Comparison of ENCODE assay signal across 28 cellular contexts in genomic region chr10:4581929-4582328, GRCh38.
"Had no signal": no experiment of that assay in that cellular context is flagged by ENCODE, and none has a peak within 500 bp of the region (broad histone marks: within the 10 kb centered on the region; RNA-seq: fewer than 3 reads in every experiment).

No MANE protein-coding gene starts in this region.

- DNase-seq: activated CD4-positive, alpha-beta T cell treated with anti-CD3 and anti-CD28 coated beads, Interleukin-2, amount 10 ng/mL, durations not matched to agents 24 days and 14 days; activated CD4-positive, alpha-beta T cell treated with anti-CD3 and anti-CD28 coated beads, Interleukin-2, amount 50 U/mL, for 4 hours; activated CD8-positive, alpha-beta T cell treated with anti-CD3 and anti-CD28 coated beads for 36 hours; activated effector memory CD4-positive, alpha-beta T cell treated with anti-CD3 and anti-CD28 coated beads, Interleukin-2, amount 50 U/mL, for 16 hours; activated naive CD4-positive, alpha-beta T cell treated with Interleukin-2 at 50 U/mL for 16 hours; activated naive CD8-positive, alpha-beta T cell treated with anti-CD3 and anti-CD28 coated beads, Interleukin-2, amount 10 ng/mL, durations not matched to agents 7 days and 5 days; activated T-cell treated with anti-CD3 and anti-CD28 coated beads, Interleukin-2, amount 50 U/mL, for 1 hour; activated T-cell treated with anti-CD3 and anti-CD28 coated beads, Interleukin-2, amount 50 U/mL, for 72 hours; body of pancreas; central memory CD4-positive, alpha-beta T cell; MM.1S; MV-4-11; NCI-H1092; NCI-H1436 treated with DMSO at 0.1 percent for 48 hours; NCI-H1694 treated with DMSO at 0.1 percent for 48 hours; NCI-H2029; NCI-H510A; NCI-H526; NCI-H748 treated with DMSO at 0.1 percent for 48 hours; NK-92 treated with Interleukin-12 subunit alpha and Interleukin-12 subunit beta, amount 100 ng/mL, for 24 hours; PC-3; Peyer's patch; RPMI8226; SIG-M5 had no signal

- H3K4me1 ChIP-seq: body of pancreas, Peyer's patch had no signal

- H3K27me3 ChIP-seq: body of pancreas, Peyer's patch had no signal

- H3K9me3 ChIP-seq: body of pancreas had no signal

- H3K36me3 ChIP-seq: Peyer's patch had no signal

- FAIRE-seq: astrocyte, K562, TTC549 had no signal

- H3K4me3 ChIP-seq: body of pancreas, K562, Peyer's patch had no signal

- ATAC-seq: activated CD8-positive, alpha-beta T cell treated with anti-CD3 and anti-CD28 coated beads for 36 hours; activated T-cell treated with anti-CD3 and anti-CD28 coated beads, Interleukin-2, amount 50 U/mL, for 72 hours; activated T-helper 17 cell treated with anti-CD3 and anti-CD28 coated beads, Interleukin-2, amount 50 U/mL, for 72 hours; body of pancreas; K562; PC-3 had no signal

- H3K27ac ChIP-seq: body of pancreas, Peyer's patch had no signal
